22 cellular contexts compared by ENCODE assay signal in genomic region chr20:63295018-63295417, GRCh38. TPM values are rescaled to one million over a fixed set of nuclear protein-coding genes. Genes with fewer than 3 reads are reported as not detected.
DNase-seq lines count a peak whose midpoint lies in the region; ATAC-seq, FAIRE-seq and TF ChIP-seq lines count a peak whose summit lies in the region.
"Had no signal": no experiment of that assay in that cellular context is flagged by ENCODE, and none has a peak within 500 bp of the region (broad histone marks: within the 10 kb centered on the region; RNA-seq: fewer than 3 reads in every experiment).

No MANE protein-coding gene starts in this region.

- H2AFZ ChIP-seq in smooth muscle cell (ENCODE audit: low read depth), result no peak overlapping the region

- H3K4me3 ChIP-seq in left ventricle myocardium inferior (no peak overlapping the region), NT2/D1 (ENCODE audit: insufficient read length, low read depth) (no peak overlapping the region), iPS-20b (ENCODE audit: low read length) (peak overlapping the region; percentile 48; the same call in 1 of the 2 replicates), smooth muscle cell (no peak overlapping the region)
- H3K4me3 ChIP-seq: SK-N-MC had no signal

- no peak overlapping the region for H3K27ac ChIP-seq in left ventricle myocardium inferior (replicated peaks)
- no peak overlapping the region for H3K27ac ChIP-seq in iPS-20b (ENCODE audit: low read length)
- no peak overlapping the region for H3K27ac ChIP-seq in smooth muscle cell (ENCODE audit: low read depth)
- H3K27ac ChIP-seq: SK-N-MC had no signal

- H3K27me3 Mint-ChIP-seq in type B pancreatic cell, result peaks cover 17% of the 10 kb centered on the region

- no peaks in the 10 kb centered on the region for H3K9me3 ChIP-seq in left ventricle myocardium inferior (replicated peaks)
- H3K9me3 ChIP-seq in NT2/D1 (ENCODE audit: insufficient read depth, low read length), result no peaks in the 10 kb centered on the region
- no peaks in the 10 kb centered on the region for H3K9me3 ChIP-seq in iPS-20b (ENCODE audit: insufficient read depth, low read depth, low read length)
- no peaks in the 10 kb centered on the region for H3K9me3 ChIP-seq in smooth muscle cell (replicated peaks; ENCODE audit: low read depth)

- H3K9ac ChIP-seq in NT2/D1 (ENCODE audit: insufficient read length, low read depth) (peak overlapping the region; percentile 21), iPS-20b (ENCODE audit: low read depth, low read length) (no peak overlapping the region), smooth muscle cell (ENCODE audit: low read depth) (no peak overlapping the region)

- H3K36me3 ChIP-seq in left ventricle myocardium inferior, result no peaks in the 10 kb centered on the region
- peaks cover 23% of the 10 kb centered on the region for H3K36me3 ChIP-seq in NT2/D1 (ENCODE audit: insufficient read depth, insufficient read length, low read length)
- H3K36me3 ChIP-seq in iPS-20b (ENCODE audit: insufficient read depth, low read depth, low read length), result no peaks in the 10 kb centered on the region
- no peaks in the 10 kb centered on the region for H3K36me3 ChIP-seq in smooth muscle cell (ENCODE audit: low read depth)

- H3K27ac Mint-ChIP-seq in type B pancreatic cell, result peak overlapping the region; percentile 50

- H4K20me1 ChIP-seq in smooth muscle cell (ENCODE audit: low read depth), result peaks cover 27% of the 10 kb centered on the region

- TF ChIP-seq CTCF in left ventricle myocardium inferior (IDR thresholded peaks at IDR 0.05; ENCODE audit: borderline replicate concordance) (no peak), type B pancreatic cell (conservative IDR thresholded peaks at IDR 0.05) (no peak), smooth muscle cell (IDR thresholded peaks at IDR 0.05; ENCODE audit: borderline replicate concordance, insufficient read depth, poor library complexity, severe bottlenecking) (no peak)

- peak; percentile 46 for DNase-seq in Right ventricle myocardium inferior (ENCODE audit: missing footprints)
- no peak for DNase-seq in left ventricle myocardium inferior
- DNase-seq in NT2/D1 (ENCODE audit: low read depth, low spot score), result no peak
- DNase-seq in type B pancreatic cell (ENCODE audit: extremely low spot score, unreplicated experiment), result no peak
- no peak for DNase-seq in smooth muscle cell (lab: John Stamatoyannopoulos, UW; ENCODE audit: unreplicated experiment)
- DNase-seq in NCI-H2081 treated with DMSO at 0.1 percent for 48 hours (lab: John Stamatoyannopoulos, UW), result no peak
- DNase-seq in frontal cortex (ENCODE audit: low spot score in 2 of 2), result no peak
- DNase-seq: Caco-2, DMS 273 treated with DMSO at 0.1 percent for 48 hours, DMS79 treated with DMSO at 0.1 percent for 48 hours, GOT3, NCI-H1105, NCI-H2029, NCI-H226, NCI-H524 treated with DMSO at 0.1 percent for 48 hours, OCI-M1, SHP77 had no signal

- no peaks in the 10 kb centered on the region for H3K4me1 Mint-ChIP-seq in type B pancreatic cell (ENCODE audit: unreplicated experiment)

- no peaks in the 10 kb centered on the region for H3K9me3 Mint-ChIP-seq in type B pancreatic cell

- H3K27me3 ChIP-seq in left ventricle myocardium inferior (ENCODE audit: low read depth) (peaks cover 70% of the 10 kb centered on the region), NT2/D1 (ENCODE audit: insufficient read depth, insufficient read length) (no peaks in the 10 kb centered on the region), iPS-20b (ENCODE audit: insufficient read depth, low read length) (peaks cover 20% of the 10 kb centered on the region), smooth muscle cell (ENCODE audit: low read depth) (peaks cover 10% of the 10 kb centered on the region)

- H3K36me3 Mint-ChIP-seq in type B pancreatic cell, result no peaks in the 10 kb centered on the region
- H3K36me3 Mint-ChIP-seq: CD4-positive, alpha-beta memory T cell; IgD-negative memory B cell had no signal

- peaks cover 9% of the 10 kb centered on the region for H3K4me1 ChIP-seq in left ventricle myocardium inferior
- H3K4me1 ChIP-seq in NT2/D1 (ENCODE audit: insufficient read depth, insufficient read length), result peaks cover 44% of the 10 kb centered on the region
- peaks cover 6% of the 10 kb centered on the region; the same call in 1 of the 2 replicates for H3K4me1 ChIP-seq in iPS-20b (ENCODE audit: insufficient read depth, low read length)
- peaks cover 7% of the 10 kb centered on the region for H3K4me1 ChIP-seq in smooth muscle cell (ENCODE audit: low read depth)

- no peak for ATAC-seq in Right ventricle myocardium inferior

- no peak overlapping the region for H3K4me2 ChIP-seq in smooth muscle cell

- H3F3A ChIP-seq in smooth muscle cell (ENCODE audit: low read depth), result peaks cover 5% of the 10 kb centered on the region

- no peak for FAIRE-seq in frontal cortex (lab: Jason Lieb, UNC)

- H3K4me3 Mint-ChIP-seq in type B pancreatic cell, result peak overlapping the region; percentile 31

- intact Hi-C loops in Right ventricle myocardium inferior (cut with DNase I), result no loop called here
- intact Hi-C loops in left ventricle myocardium inferior (cut with micrococcal nuclease), result no loop called here

- 72% methylated on average over 19 of the region's 19 CpGs for WGBS in smooth muscle cell (ENCODE audit: low lambda C conversion rate)

- H3K79me2 ChIP-seq in smooth muscle cell (ENCODE audit: low read depth), result no peaks in the 10 kb centered on the region

RNA-seq across cellular contexts. Expression of gene COL20A1, which starts 2.0 kb away (rescaled TPM):
- not detected for total RNA-seq in Right ventricle myocardium inferior
- total RNA-seq in left ventricle myocardium inferior, result not detected
- 0.36 and 0.43 TPM in 2 replicates for total RNA-seq in type B pancreatic cell (ENCODE audit: low replicate concordance)
- 0.36 and 0.81 TPM in 2 replicates for total RNA-seq in smooth muscle cell
- 0.23 and 0.70 TPM in 2 replicates for polyA plus RNA-seq in smooth muscle cell
- 4.1 TPM for total RNA-seq in frontal cortex
- total RNA-seq: A172 had no signal
- polyA plus RNA-seq: CD4-positive, alpha-beta memory T cell; IgD-negative memory B cell had no signal

RNA-seq across cellular contexts. Expression of gene ARFGAP1, which starts 22.4 kb away (rescaled TPM):
- 28.8 TPM for total RNA-seq in Right ventricle myocardium inferior
- 33.4 TPM for total RNA-seq in left ventricle myocardium inferior
- 132 and 141 TPM in 2 replicates for total RNA-seq in type B pancreatic cell (ENCODE audit: low replicate concordance)
- total RNA-seq in smooth muscle cell, result 100 and 101 TPM in 2 replicates
- 169 and 188 TPM in 2 replicates for polyA plus RNA-seq in smooth muscle cell
- total RNA-seq in frontal cortex, result 25.3 TPM

RNA-seq across cellular contexts. Expression of gene NKAIN4, which starts 40.8 kb away (rescaled TPM):
- not detected for total RNA-seq in Right ventricle myocardium inferior
- total RNA-seq in left ventricle myocardium inferior, result not detected
- 6.5 and 10.2 TPM in 2 replicates for total RNA-seq in type B pancreatic cell (ENCODE audit: low replicate concordance)
- total RNA-seq in smooth muscle cell, result 34.2 and 50.0 TPM in 2 replicates
- polyA plus RNA-seq in smooth muscle cell, result 19.8 and 78.9 TPM in 2 replicates
- 14.7 TPM for total RNA-seq in frontal cortex
- total RNA-seq: A172; CD4-positive, alpha-beta memory T cell had no signal
- polyA plus RNA-seq: CD4-positive, alpha-beta memory T cell; IgD-negative memory B cell had no signal

RNA-seq across cellular contexts. Expression of gene BIRC7, which starts 59.3 kb away (rescaled TPM):
- not detected for total RNA-seq in Right ventricle myocardium inferior
- 0.27 TPM for total RNA-seq in left ventricle myocardium inferior
- 1.2 TPM in 1 of 2 replicates, not detected in the other for total RNA-seq in type B pancreatic cell (ENCODE audit: low replicate concordance)
- 3.5 and 5.8 TPM in 2 replicates for total RNA-seq in smooth muscle cell
- polyA plus RNA-seq in smooth muscle cell, result 10.9 and 12.2 TPM in 2 replicates
- total RNA-seq in frontal cortex, result not detected
- total RNA-seq: A172; CD4-positive, alpha-beta memory T cell had no signal
- polyA plus RNA-seq: CD4-positive, alpha-beta memory T cell; IgD-negative memory B cell had no signal
